Comparison of ENCODE assay signal across 8 cellular contexts in the genomic region with DNA sequence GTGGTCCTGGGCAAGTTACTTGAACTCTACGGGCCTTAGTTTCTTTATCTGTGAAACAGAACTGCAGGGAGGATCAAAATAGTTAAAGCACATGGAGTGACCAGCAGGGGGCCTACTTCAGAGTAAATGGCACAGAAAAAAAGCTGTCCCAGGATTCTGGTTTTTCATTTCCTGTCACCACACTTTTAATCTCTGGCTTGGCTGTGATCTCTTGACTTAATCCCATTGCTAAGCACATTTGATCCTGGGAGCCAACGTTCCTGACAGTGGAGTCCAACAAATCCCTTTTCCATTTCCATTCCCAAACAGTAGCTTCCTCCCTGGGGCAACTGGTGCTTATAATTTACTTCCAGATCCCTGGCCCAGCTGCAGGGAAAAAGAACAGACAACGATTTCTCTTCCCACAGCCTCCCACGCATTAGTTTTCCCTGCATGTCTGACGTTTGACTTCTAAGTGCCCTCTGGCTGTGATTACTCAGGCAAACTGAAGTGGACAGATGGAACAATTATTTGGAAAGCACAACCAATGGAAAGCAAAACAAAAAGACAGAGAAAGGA.
DNase-seq lines count a peak whose midpoint lies in the region; ATAC-seq, FAIRE-seq and TF ChIP-seq lines count a peak whose summit lies in the region.

No MANE protein-coding gene starts in this region.

- POLR2A ChIA-PET in activated CD4-positive, alpha-beta T cell treated with anti-CD3 and anti-CD28 coated beads, Interleukin-2, amount 10 ng/mL, durations not matched to agents 7 days and 5 days (lab: Charles Lee) = interaction anchor here (0.7 kb wide), 1 partner anchor 116 kb away, joined by 3 read pairs; no protein-coding TSS in a partner anchor
- POLR2A ChIA-PET in OCI-LY7 (lab: Charles Lee) (interaction anchor here (0.7 kb wide), 1 partner anchor 372 kb away, joined by 3 read pairs; no protein-coding TSS in a partner anchor), endothelial cell of umbilical vein (lab: Charles Lee) (no interaction called here)

- H3K27ac ChIP-seq in OCI-LY7 (ENCODE audit: low read depth, low read length, poor library complexity, severe bottlenecking) = no peak overlapping the region
- no peak overlapping the region for H3K27ac ChIP-seq in endothelial cell of umbilical vein (ENCODE audit: insufficient read depth, low read depth, low read length)
- no peak overlapping the region for H3K27ac ChIP-seq in ovary

- TF ChIP-seq CTCF in OCI-LY7 (conservative IDR thresholded peaks at IDR 0.05; ENCODE audit: low read length) (peak; percentile 78), endothelial cell of umbilical vein (IDR thresholded peaks at IDR 0.05; ENCODE audit: extremely low read depth in 1 of 2, insufficient read depth in 1 of 2, low read depth in 1 of 2, low read length in 2 of 2) (peak; percentile 51 to 54), mucosa of descending colon (IDR thresholded peaks at IDR 0.05) (peak; percentile 16), ovary (IDR thresholded peaks at IDR 0.05) (no peak)

- peak; percentile 19 for DNase-seq in activated CD4-positive, alpha-beta T cell treated with anti-CD3 and anti-CD28 coated beads, Interleukin-2, amount 10 ng/mL, durations not matched to agents 7 days and 5 days
- DNase-seq in activated CD4-positive, alpha-beta T cell treated with anti-CD3 and anti-CD28 coated beads for 1 hour = no peak
- DNase-seq in HT-29 (ENCODE audit: low spot score) (peak; percentile 62), OCI-LY7 (ENCODE audit: low spot score) (peak; percentile 40), endothelial cell of umbilical vein (ENCODE audit: low read depth, low spot score) (peak; percentile 23), mucosa of descending colon (peak in 1 of 3 donors; percentile 71), ovary (no peak)
- no peak for DNase-seq in T-helper 2 cell treated with Interferon-gamma antibody and Interleukin-4, amounts not matched to agents 5 μg/mL and 100 μg/mL, for 36 hours (ENCODE audit: low spot score)

- H3K79me2 ChIP-seq in OCI-LY7 (ENCODE audit: insufficient read depth, low read depth, low read length) = no peaks in the 10 kb centered on the region
- no peaks in the 10 kb centered on the region for H3K79me2 ChIP-seq in endothelial cell of umbilical vein (ENCODE audit: control insufficient read depth, insufficient read depth, low read length)

- H3K36me3 ChIP-seq in OCI-LY7 (ENCODE audit: insufficient read depth, low read length) (no peaks in the 10 kb centered on the region), endothelial cell of umbilical vein (ENCODE audit: control insufficient read depth in 2 of 2, extremely low read depth in 1 of 2, insufficient read depth in 2 of 2, low read length in 2 of 2) (no peaks in the 10 kb centered on the region), mucosa of descending colon (ENCODE audit: low read depth) (no peaks in the 10 kb centered on the region), ovary (no peaks in the 10 kb centered on the region)

- no peaks in the 10 kb centered on the region for H3K27me3 ChIP-seq in endothelial cell of umbilical vein (ENCODE audit: control insufficient read depth in 2 of 2, insufficient read depth in 2 of 2, low read length in 2 of 2)
- no peaks in the 10 kb centered on the region for H3K27me3 ChIP-seq in ovary

- no peak overlapping the region for H3K4me3 Mint-ChIP-seq in activated CD4-positive, alpha-beta T cell treated with anti-CD3 and anti-CD28 coated beads, Interleukin-2, amount 10 ng/mL, durations not matched to agents 7 days and 5 days
- H3K4me3 Mint-ChIP-seq in T-helper 2 cell treated with Interferon-gamma antibody and Interleukin-4, amounts not matched to agents 5 μg/mL and 100 μg/mL, for 36 hours = no peak overlapping the region

- no peak overlapping the region for H3K4me2 ChIP-seq in OCI-LY7 (ENCODE audit: low read length)
- H3K4me2 ChIP-seq in endothelial cell of umbilical vein (ENCODE audit: insufficient read depth, low read length) = no peak overlapping the region

- no peaks in the 10 kb centered on the region for H3K9me3 ChIP-seq in OCI-LY7 (ENCODE audit: low read length)
- no peaks in the 10 kb centered on the region for H3K9me3 ChIP-seq in endothelial cell of umbilical vein (replicated peaks; ENCODE audit: control insufficient read depth, insufficient read depth, low read length)
- H3K9me3 ChIP-seq in mucosa of descending colon = no peaks in the 10 kb centered on the region
- no peaks in the 10 kb centered on the region for H3K9me3 ChIP-seq in ovary

- H3K27me3 Mint-ChIP-seq in activated CD4-positive, alpha-beta T cell treated with anti-CD3 and anti-CD28 coated beads, Interleukin-2, amount 10 ng/mL, durations not matched to agents 7 days and 5 days = no peaks in the 10 kb centered on the region
- no peaks in the 10 kb centered on the region for H3K27me3 Mint-ChIP-seq in T-helper 2 cell treated with Interferon-gamma antibody and Interleukin-4, amounts not matched to agents 5 μg/mL and 100 μg/mL, for 36 hours (ENCODE audit: low read depth)

- no peaks in the 10 kb centered on the region for H3K9me2 ChIP-seq in OCI-LY7 (ENCODE audit: insufficient read depth, low read length)

- no peak overlapping the region for H2AFZ ChIP-seq in OCI-LY7 (ENCODE audit: low read length)
- H2AFZ ChIP-seq in endothelial cell of umbilical vein (ENCODE audit: low read depth, low read length) = no peak overlapping the region

- H3K4me1 ChIP-seq in OCI-LY7 (ENCODE audit: insufficient read depth, low read length, poor library complexity, severe bottlenecking) (no peaks in the 10 kb centered on the region), endothelial cell of umbilical vein (ENCODE audit: control insufficient read depth, extremely low read depth, insufficient read depth, low read length) (no peaks in the 10 kb centered on the region), mucosa of descending colon (ENCODE audit: low read depth) (no peaks in the 10 kb centered on the region), ovary (ENCODE audit: insufficient read depth) (peaks cover 2% of the 10 kb centered on the region)

- no peak for TF ChIP-seq EP300 in ovary (IDR thresholded peaks at IDR 0.05)

- H4K20me1 ChIP-seq in OCI-LY7 (ENCODE audit: insufficient read depth, low read length) (no peaks in the 10 kb centered on the region), endothelial cell of umbilical vein (replicated peaks; ENCODE audit: control insufficient read depth, extremely low read depth, insufficient read depth, low read length) (no peaks in the 10 kb centered on the region)

- H3K4me1 Mint-ChIP-seq in activated CD4-positive, alpha-beta T cell treated with anti-CD3 and anti-CD28 coated beads, Interleukin-2, amount 10 ng/mL, durations not matched to agents 7 days and 5 days = no peaks in the 10 kb centered on the region
- H3K4me1 Mint-ChIP-seq in T-helper 2 cell treated with Interferon-gamma antibody and Interleukin-4, amounts not matched to agents 5 μg/mL and 100 μg/mL, for 36 hours (ENCODE audit: low read depth) = no peaks in the 10 kb centered on the region

- intact Hi-C loops in OCI-LY7 (cut with micrococcal nuclease; ENCODE audit: unreplicated experiment) (loop anchor here (1.0 kb wide), 1 partner anchor 91 kb away; no protein-coding TSS in a partner anchor), endothelial cell of umbilical vein (cut with micrococcal nuclease) (loop anchor here (1.0 kb wide), 3 partner anchors 90 to 480 kb away; no protein-coding TSS in a partner anchor), mucosa of descending colon (cut with DNase I, micrococcal nuclease) (no loop called here), ovary (cut with DNase I) (no loop called here)

- peak; percentile 43 for FAIRE-seq in endothelial cell of umbilical vein (lab: Jason Lieb, UNC)

- H3K4me3 ChIP-seq in OCI-LY7 (ENCODE audit: low read depth, low read length, poor library complexity, severe bottlenecking) (no peak overlapping the region), endothelial cell of umbilical vein (replicated peaks in 1 of 3; ENCODE audit: insufficient read depth in 1 of 3, low read depth in 1 of 3, low read length in 3 of 3) (no peak overlapping the region), mucosa of descending colon (no peak overlapping the region), ovary (no peak overlapping the region)

- no peak overlapping the region for H3K9ac ChIP-seq in endothelial cell of umbilical vein (replicated peaks; ENCODE audit: extremely low read depth, insufficient read depth, low read length)

- H3K27ac Mint-ChIP-seq in activated CD4-positive, alpha-beta T cell treated with anti-CD3 and anti-CD28 coated beads, Interleukin-2, amount 10 ng/mL, durations not matched to agents 7 days and 5 days = no peak overlapping the region
- H3K27ac Mint-ChIP-seq in T-helper 2 cell treated with Interferon-gamma antibody and Interleukin-4, amounts not matched to agents 5 μg/mL and 100 μg/mL, for 36 hours = no peak overlapping the region

- TF ChIP-seq POLR2A in endothelial cell of umbilical vein (IDR thresholded peaks at IDR 0.05; ENCODE audit: low read depth, low read length) = no peak
- TF ChIP-seq POLR2A in ovary (IDR thresholded peaks at IDR 0.05) = no peak

- CTCF ChIA-PET in activated CD4-positive, alpha-beta T cell treated with anti-CD3 and anti-CD28 coated beads, Interleukin-2, amount 10 ng/mL, durations not matched to agents 7 days and 5 days (lab: Charles Lee) = interaction anchor here (1.4 kb wide), 1 partner anchor 90 kb away, joined by 3 read pairs; no protein-coding TSS in a partner anchor
- CTCF ChIA-PET in OCI-LY7 (lab: Charles Lee; ENCODE audit: unreplicated experiment) (interaction anchor here (1.5 kb wide), 1 partner anchor 90 kb away, joined by 7 read pairs; no protein-coding TSS in a partner anchor), endothelial cell of umbilical vein (lab: Charles Lee) (interaction anchor here (0.6 to 6.4 kb wide), 29 partner anchors 8 to 480 kb away, joined by 3 to 100 read pairs (median 3); no protein-coding TSS in a partner anchor)

- no peaks in the 10 kb centered on the region for H3K9me3 Mint-ChIP-seq in activated CD4-positive, alpha-beta T cell treated with anti-CD3 and anti-CD28 coated beads, Interleukin-2, amount 10 ng/mL, durations not matched to agents 7 days and 5 days
- H3K9me3 Mint-ChIP-seq in T-helper 2 cell treated with Interferon-gamma antibody and Interleukin-4, amounts not matched to agents 5 μg/mL and 100 μg/mL, for 36 hours = no peaks in the 10 kb centered on the region

- H3K36me3 Mint-ChIP-seq in activated CD4-positive, alpha-beta T cell treated with anti-CD3 and anti-CD28 coated beads, Interleukin-2, amount 10 ng/mL, durations not matched to agents 7 days and 5 days (ENCODE audit: low read depth) = no peaks in the 10 kb centered on the region
- H3K36me3 Mint-ChIP-seq in T-helper 2 cell treated with Interferon-gamma antibody and Interleukin-4, amounts not matched to agents 5 μg/mL and 100 μg/mL, for 36 hours (ENCODE audit: low read depth) = no peaks in the 10 kb centered on the region

- dilution Hi-C loops in endothelial cell of umbilical vein (cut with MboI; ENCODE audit: extremely low pct_ligation_motif_present, low sequenced_read_pairs) = no loop called here

- no peaks in the 10 kb centered on the region for H3K9me1 ChIP-seq in endothelial cell of umbilical vein (replicated peaks; ENCODE audit: control insufficient read depth, extremely low read depth, insufficient read depth, low read length)

- peak; percentile 35 for ATAC-seq in mucosa of descending colon

- BruUV-seq in OCI-LY7 (replicated peaks; lab: Mats Ljungman, UMichigan) = no TSS peak
- BruUV-seq in endothelial cell of umbilical vein (replicated peaks; lab: Mats Ljungman, UMichigan) = no TSS peak

- WGBS in ovary, 3 donors = 11 to 15% (median 12%) methylated on average over 5 of the region's 5 CpGs

Comparison
In these comparisons a context has a peak if more than half of its experiments do, and no peak if none do; other contexts are left out.
1. DNase-seq: peak in activated CD4-positive, alpha-beta T cell treated with anti-CD3 and anti-CD28 coated beads, Interleukin-2, amount 10 ng/mL, durations not matched to agents 7 days and 5 days (single experiment), HT-29 (single experiment), OCI-LY7 (single experiment) and endothelial cell of umbilical vein (single experiment); none in activated CD4-positive, alpha-beta T cell treated with anti-CD3 and anti-CD28 coated beads for 1 hour (single experiment), T-helper 2 cell treated with Interferon-gamma antibody and Interleukin-4, amounts not matched to agents 5 μg/mL and 100 μg/mL, for 36 hours (single experiment) and ovary (0 of 5).
2. CTCF ChIP-seq: peak in OCI-LY7 (single experiment), endothelial cell of umbilical vein (2 of 2) and mucosa of descending colon (single experiment); none in ovary (0 of 3).
3. intact Hi-C loops: an anchor here in OCI-LY7 (1.0 kb wide) and endothelial cell of umbilical vein (1.0 kb wide); none called in mucosa of descending colon and ovary.